In genomic region chr9:107789001-107789710, GRCh38 we compare ENCODE assay signal across 22 cellular contexts.
"Had no signal": no experiment of that assay in that cellular context is flagged by ENCODE, and none has a peak within 500 bp of the region (broad histone marks: within the 10 kb centered on the region; RNA-seq: fewer than 3 reads in every experiment).

No MANE protein-coding gene starts in this region.

- H3K4me1 ChIP-seq: ascending aorta, foreskin keratinocyte, right atrium auricular region, uterus had no signal

- H3K27ac Mint-ChIP-seq: activated naive CD4-positive, alpha-beta T cell treated with anti-CD3 and anti-CD28 coated beads, Interleukin-2, amount 10 ng/mL, durations not matched to agents 7 days and 5 days; activated naive CD8-positive, alpha-beta T cell treated with anti-CD3 and anti-CD28 coated beads, Interleukin-2, amount 10 ng/mL, durations not matched to agents 7 days and 5 days; brain; natural killer cell treated with Interleukin-12 subunit alpha and Interleukin-12 subunit beta and Interleukin-15 and Interleukin-18, amount 100 ng/mL, for 72 hours had no signal

- H3K4me3 Mint-ChIP-seq: activated naive CD4-positive, alpha-beta T cell treated with anti-CD3 and anti-CD28 coated beads, Interleukin-2, amount 10 ng/mL, durations not matched to agents 7 days and 5 days; activated naive CD8-positive, alpha-beta T cell treated with anti-CD3 and anti-CD28 coated beads, Interleukin-2, amount 10 ng/mL, durations not matched to agents 7 days and 5 days; brain; natural killer cell treated with Interleukin-12 subunit alpha and Interleukin-12 subunit beta and Interleukin-15 and Interleukin-18, amount 100 ng/mL, for 72 hours had no signal

- H3K27me3 Mint-ChIP-seq: activated naive CD4-positive, alpha-beta T cell treated with anti-CD3 and anti-CD28 coated beads, Interleukin-2, amount 10 ng/mL, durations not matched to agents 7 days and 5 days; activated naive CD8-positive, alpha-beta T cell treated with anti-CD3 and anti-CD28 coated beads, Interleukin-2, amount 10 ng/mL, durations not matched to agents 7 days and 5 days; natural killer cell treated with Interleukin-12 subunit alpha and Interleukin-12 subunit beta and Interleukin-15 and Interleukin-18, amount 100 ng/mL, for 72 hours had no signal

- H3K36me3 ChIP-seq: ascending aorta, heart left ventricle, left ventricle myocardium inferior, right atrium auricular region, spleen, uterus had no signal

- H3K4me3 ChIP-seq: ascending aorta, coronary artery, dorsolateral prefrontal cortex, heart left ventricle, left ventricle myocardium inferior, lung, right atrium auricular region, spleen, uterus had no signal

- H3K27me3 ChIP-seq: ascending aorta, dorsolateral prefrontal cortex, foreskin keratinocyte, heart left ventricle, right atrium auricular region, spleen, uterus had no signal

- H3K27ac ChIP-seq: ascending aorta, coronary artery, dorsolateral prefrontal cortex, foreskin keratinocyte, heart left ventricle, left ventricle myocardium inferior, right atrium auricular region, spleen, uterus had no signal

- DNase-seq: activated CD4-positive, alpha-beta T cell treated with anti-CD3 and anti-CD28 coated beads for 4 hours; activated CD4-positive, alpha-beta T cell treated with anti-CD3 and anti-CD28 coated beads, Interleukin-2, amount 50 U/mL, for 4 hours; activated effector memory CD4-positive, alpha-beta T cell treated with anti-CD3 and anti-CD28 coated beads, Interleukin-2, amount 50 U/mL, for 16 hours; activated naive CD4-positive, alpha-beta T cell treated with anti-CD3 and anti-CD28 coated beads, Interleukin-2, amount 10 ng/mL, durations not matched to agents 7 days and 5 days; activated naive CD8-positive, alpha-beta T cell treated with anti-CD3 and anti-CD28 coated beads, Interleukin-2, amount 10 ng/mL, durations not matched to agents 7 days and 5 days; activated T-cell treated with anti-CD3 and anti-CD28 coated beads for 4 hours; dorsolateral prefrontal cortex; effector memory CD4-positive, alpha-beta T cell; foreskin keratinocyte; heart left ventricle; left ventricle myocardium inferior; mesendoderm; spleen; stimulated activated naive CD4-positive, alpha-beta T cell treated with Interleukin-2 at 50 U/mL for 16 hours; trophoblast cell; uterus had no signal

- H3K9me3 ChIP-seq: ascending aorta, heart left ventricle, left ventricle myocardium inferior, right atrium auricular region, spleen, uterus had no signal

- H3K36me3 Mint-ChIP-seq: activated naive CD4-positive, alpha-beta T cell treated with anti-CD3 and anti-CD28 coated beads, Interleukin-2, amount 10 ng/mL, durations not matched to agents 7 days and 5 days; activated naive CD8-positive, alpha-beta T cell treated with anti-CD3 and anti-CD28 coated beads, Interleukin-2, amount 10 ng/mL, durations not matched to agents 7 days and 5 days; brain; natural killer cell treated with Interleukin-12 subunit alpha and Interleukin-12 subunit beta and Interleukin-15 and Interleukin-18, amount 100 ng/mL, for 72 hours had no signal

- H3K9me3 Mint-ChIP-seq: activated naive CD8-positive, alpha-beta T cell treated with anti-CD3 and anti-CD28 coated beads, Interleukin-2, amount 10 ng/mL, durations not matched to agents 7 days and 5 days had no signal

- H3K4me1 Mint-ChIP-seq: activated naive CD4-positive, alpha-beta T cell treated with anti-CD3 and anti-CD28 coated beads, Interleukin-2, amount 10 ng/mL, durations not matched to agents 7 days and 5 days; activated naive CD8-positive, alpha-beta T cell treated with anti-CD3 and anti-CD28 coated beads, Interleukin-2, amount 10 ng/mL, durations not matched to agents 7 days and 5 days; brain had no signal

- ATAC-seq: foreskin keratinocyte; heart left ventricle; natural killer cell treated with Interleukin-12 subunit alpha and Interleukin-12 subunit beta and Interleukin-15 and Interleukin-18, amount 100 ng/mL, for 72 hours had no signal
